ENCODE assay signal across 19 cellular contexts in the genomic region with DNA sequence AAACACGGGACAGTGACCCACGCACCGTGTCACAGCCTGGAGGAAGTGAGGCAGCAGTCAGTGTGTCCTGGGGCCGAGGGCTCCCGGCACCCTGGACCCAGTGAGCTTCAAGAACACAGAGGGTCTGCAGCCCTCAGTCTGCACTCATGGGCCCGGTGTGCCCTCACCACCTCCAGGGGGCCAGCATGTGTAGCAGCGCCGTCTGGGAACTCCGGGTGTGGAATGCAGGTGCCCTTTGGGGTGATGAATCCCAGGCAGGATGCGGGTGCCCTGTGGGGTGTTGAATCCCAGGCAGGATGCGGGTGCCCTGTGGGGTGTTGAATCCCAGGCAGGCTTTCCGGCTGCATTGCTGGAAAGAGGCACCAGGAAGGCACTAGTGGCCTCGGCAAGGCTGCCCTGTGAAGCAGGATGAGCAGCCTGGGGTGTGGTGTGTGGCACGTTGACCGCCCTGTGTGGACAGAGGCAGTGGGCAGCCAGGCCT.
"Had no signal": no experiment of that assay in that cellular context is flagged by ENCODE, and none has a peak within 500 bp of the region (broad histone marks: within the 10 kb centered on the region; RNA-seq: fewer than 3 reads in every experiment).

No MANE protein-coding gene starts in this region.

- H3K27ac ChIP-seq: epithelial cell of prostate, esophagus squamous epithelium, gastroesophageal sphincter, lower lobe of right lung, neutrophil, right atrium auricular region, thyroid gland, upper lobe of left lung, vagina had no signal

- DNase-seq: effector memory CD4-positive, alpha-beta T cell; esophagus squamous epithelium; foreskin fibroblast; glutamatergic neuron; islet precursor cell; lower lobe of right lung; midbrain; nephron progenitor cell; stimulated activated CD4-positive, alpha-beta T cell treated with anti-CD3 and anti-CD28 coated beads, Interleukin-12 subunit alpha, Interleukin-12 subunit beta, amount 100 ng/mL, for 4 hours; stimulated activated naive CD4-positive, alpha-beta T cell; thyroid gland had no signal

- H3K9me3 ChIP-seq: esophagus squamous epithelium, gastroesophageal sphincter, lower lobe of right lung, neutrophil, right atrium auricular region, thyroid gland, upper lobe of left lung, vagina had no signal

- H3K27me3 ChIP-seq: neutrophil, right atrium auricular region, thyroid gland, upper lobe of left lung, vagina had no signal

- FAIRE-seq: small intestine had no signal

- H3K4me3 ChIP-seq: esophagus squamous epithelium, gastroesophageal sphincter, lower lobe of right lung, right atrium auricular region, thyroid gland, upper lobe of left lung, vagina had no signal

- ATAC-seq: gastroesophageal sphincter, left lobe of liver, lower lobe of right lung had no signal

- H3K36me3 ChIP-seq: esophagus squamous epithelium, gastroesophageal sphincter, lower lobe of right lung, neutrophil, right atrium auricular region, thyroid gland, upper lobe of left lung, vagina had no signal

- H3K4me1 ChIP-seq: esophagus squamous epithelium, gastroesophageal sphincter, lower lobe of right lung, right atrium auricular region, thyroid gland, upper lobe of left lung, vagina had no signal
